8 cellular contexts compared by ENCODE assay signal in the genomic region with DNA sequence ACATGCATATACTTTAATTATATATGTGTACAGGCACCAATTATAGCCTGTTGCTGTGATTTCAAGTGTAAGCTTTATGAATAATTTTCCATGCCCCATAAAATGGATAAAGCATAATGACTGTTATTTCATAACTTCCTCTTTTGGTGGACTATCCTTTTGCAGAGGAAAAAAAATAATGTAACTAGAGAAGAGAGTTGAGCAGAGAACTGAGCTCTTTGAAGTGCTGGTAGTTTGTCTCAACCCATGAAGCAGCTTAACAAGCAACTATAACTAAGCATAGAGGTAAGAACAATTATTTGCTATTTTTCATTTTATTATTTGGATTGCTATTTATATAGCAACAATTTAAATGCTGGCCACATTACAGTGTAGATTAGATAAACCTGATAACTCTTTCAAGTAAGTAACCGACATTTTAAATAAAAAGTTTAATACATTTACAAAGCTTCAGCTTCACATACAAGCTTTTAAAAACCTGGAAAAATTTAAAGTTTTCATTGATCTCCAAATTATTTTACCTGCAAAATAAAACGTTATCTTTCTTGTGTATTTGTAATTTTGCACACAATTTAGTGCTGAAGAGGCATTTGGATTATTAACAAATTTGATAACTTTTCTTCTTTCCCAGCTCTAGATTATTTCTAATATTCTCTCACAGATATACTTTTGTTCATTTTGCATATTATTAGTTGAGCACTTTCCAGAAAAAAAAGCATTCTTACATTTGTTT. TPM values are rescaled to one million over a fixed set of nuclear protein-coding genes. Genes with fewer than 3 reads are reported as not detected.
A peak's percentile ranks its signal among the peaks of the same experiment; 100 is the strongest.
DNase-seq lines count a peak whose midpoint lies in the region; ATAC-seq lines count a peak whose summit lies in the region.
"Had no signal": no experiment of that assay in that cellular context is flagged by ENCODE, and none has a peak within 500 bp of the region (broad histone marks: within the 10 kb centered on the region; RNA-seq: fewer than 3 reads in every experiment).

No MANE protein-coding gene starts in this region.

- peaks cover 36% of the 10 kb centered on the region for H3K4me1 Mint-ChIP-seq in T-helper 17 cell

- peaks cover 2% of the 10 kb centered on the region for H3K36me3 Mint-ChIP-seq in T-helper 17 cell (ENCODE audit: low read depth)

- peak overlapping the region; percentile 95 for H3K4me3 Mint-ChIP-seq in T-helper 17 cell

- H3K27me3 Mint-ChIP-seq in T-helper 17 cell, result no peaks in the 10 kb centered on the region

- DNase-seq in T-helper 17 cell (no peak), C1 segment of cervical spinal cord (lab: John Stamatoyannopoulos, UW) (no peak), NCI-H1930 (lab: John Stamatoyannopoulos, UW) (no peak), GM03348 (ENCODE audit: low spot score) (no peak)
- DNase-seq: PC-9 had no signal

- H3K4me3 ChIP-seq in skin epidermis, result peak overlapping the region in 6 of 7 experiments; percentile 9 to 31 (median 18)
- H3K4me3 ChIP-seq: PC-9 had no signal

- ATAC-seq in GM19023 (IDR thresholded peaks at IDR 0.05; ENCODE audit: unreplicated experiment), result peak; percentile 29
- peak; percentile 40 for ATAC-seq in HG03159 (IDR thresholded peaks at IDR 0.05; ENCODE audit: unreplicated experiment)
- peak; percentile 41 for ATAC-seq in T-helper 17 cell

- peak overlapping the region in 14 of 21 experiments; percentile 25 to 92 (median 66) for H3K27ac ChIP-seq in skin epidermis
- H3K27ac ChIP-seq: PC-9 had no signal

- H3K27ac Mint-ChIP-seq in T-helper 17 cell, result peak overlapping the region; percentile 98

- H3K9me3 ChIP-seq in T-helper 17 cell (ENCODE audit: control insufficient read depth, low read length, poor library complexity, severe bottlenecking), result no peaks in the 10 kb centered on the region

RNA-seq across cellular contexts. Expression of a gene that starts 24.4 kb away (rescaled TPM):
- total RNA-seq in T-helper 17 cell, result 100 to 1,000 TPM; 641 to 725 TPM
